ENCODE assay signal across 32 cellular contexts in the genomic region with DNA sequence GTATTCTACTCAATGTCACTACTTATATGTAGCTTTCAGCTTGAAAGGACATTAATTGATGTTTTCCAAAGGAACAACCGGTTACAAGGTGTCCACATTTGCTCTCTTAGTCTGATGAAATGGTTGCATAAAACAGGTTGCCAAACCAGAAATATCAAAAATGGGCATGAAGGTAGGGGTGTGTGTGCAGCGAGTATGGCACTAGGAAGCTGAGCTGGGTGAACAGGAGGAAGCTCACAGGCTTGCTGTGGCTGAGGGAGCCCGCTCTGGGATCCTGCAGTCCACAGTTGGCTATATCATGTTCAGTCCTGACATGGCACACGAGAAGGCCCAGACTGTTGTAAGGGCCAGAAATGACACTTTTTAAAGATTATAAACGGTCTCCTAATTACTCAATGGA.
"Had no signal": no experiment of that assay in that cellular context is flagged by ENCODE, and none has a peak within 500 bp of the region (broad histone marks: within the 10 kb centered on the region; RNA-seq: fewer than 3 reads in every experiment).

No MANE protein-coding gene starts in this region.

- FAIRE-seq: colon had no signal

- H3K4me1 ChIP-seq: foreskin keratinocyte, gastrocnemius medialis, heart left ventricle had no signal

- H3K9me3 ChIP-seq: gastrocnemius medialis had no signal

- H3K27ac ChIP-seq: brain microvascular endothelial cell, epithelial cell of prostate, esophagus muscularis mucosa, foreskin keratinocyte, gastrocnemius medialis, heart left ventricle, WERI-Rb-1 had no signal

- ATAC-seq: activated CD4-positive, CD25-positive, alpha-beta regulatory T cell treated with anti-CD3 and anti-CD28 coated beads, Interleukin-2, amount 50 U/mL, for 24 hours; activated CD8-positive, alpha-beta T cell treated with anti-CD3 and anti-CD28 coated beads for 36 hours; activated T-cell treated with anti-CD3 and anti-CD28 coated beads, Interleukin-2, amount 50 U/mL, for 4 hours; activated T-helper 17 cell treated with anti-CD3 and anti-CD28 coated beads, Interleukin-2, amount 50 U/mL, for 72 hours; effector memory CD8-positive, alpha-beta T cell; foreskin keratinocyte; gastrocnemius medialis; heart left ventricle; T-helper 17 cell had no signal

- H3K4me3 ChIP-seq: esophagus muscularis mucosa, gastrocnemius medialis, heart left ventricle had no signal

- H3K27me3 ChIP-seq: brain microvascular endothelial cell, esophagus muscularis mucosa, foreskin keratinocyte, gastrocnemius medialis, heart left ventricle had no signal

- H3K36me3 ChIP-seq: brain microvascular endothelial cell, esophagus muscularis mucosa, gastrocnemius medialis, heart left ventricle, WERI-Rb-1 had no signal

- DNase-seq: activated B cell treated with CpG ODN at 0.5 μM for 24 hours; activated CD4-positive, alpha-beta T cell treated with anti-CD3 and anti-CD28 coated beads for 48 hours; activated CD4-positive, alpha-beta T cell treated with anti-CD3 and anti-CD28 coated beads, Interleukin-2, amount 50 U/mL, for 1 hour; activated CD4-positive, alpha-beta T cell treated with anti-CD3 and anti-CD28 coated beads, Interleukin-2, amount 50 U/mL, for 48 hours; activated CD8-positive, alpha-beta memory T cell treated with anti-CD3 and anti-CD28 coated beads for 24 hours; activated CD8-positive, alpha-beta T cell treated with anti-CD3 and anti-CD28 coated beads for 36 hours; activated effector memory CD4-positive, alpha-beta T cell treated with Interleukin-2 at 50 U/mL for 16 hours; activated gamma-delta T cell treated with Interleukin-2 at 50 U/mL for 16 hours; activated naive CD4-positive, alpha-beta T cell treated with anti-CD3 and anti-CD28 coated beads, Interleukin-2, amount 50 U/mL, for 16 hours; activated naive CD4-positive, alpha-beta T cell treated with Interleukin-2 at 50 U/mL for 16 hours; activated T-cell treated with anti-CD3 and anti-CD28 coated beads, Interleukin-2, amount 50 U/mL, for 4 hours; amniotic stem cell; anterior cingulate cortex; brain microvascular endothelial cell; caudate nucleus; cortex of kidney; dermis blood vessel endothelial cell; effector CD4-positive, alpha-beta T cell; effector memory CD8-positive, alpha-beta T cell; foreskin keratinocyte; gastrocnemius medialis; glutamatergic neuron; heart left ventricle; T-helper 1 cell; T-helper 17 cell; T1000; WERI-Rb-1 had no signal
